Comparison of ENCODE assay signal across 1 cellular context in genomic region chr6:82740066-82740465, GRCh38.
TF ChIP-seq lines count a peak whose summit lies in the region.

No MANE protein-coding gene starts in this region.

TF ChIP-seq in WTC11, 78 proteins besides CTCF, POLR2A, EP300 and RAD21 (continued from another document):
- TF ChIP-seq ZNF512 (CRISPR knock-in tag; IDR thresholded peaks at IDR 0.05; ENCODE audit: borderline replicate concordance) (no peak), ZNF263 (CRISPR knock-in tag; IDR thresholded peaks at IDR 0.05; ENCODE audit: low read depth) (no peak), STAT6 (CRISPR knock-in tag; conservative IDR thresholded peaks at IDR 0.05; ENCODE audit: low read depth) (no peak), ZNF121 (CRISPR knock-in tag; IDR thresholded peaks at IDR 0.05) (no peak)
TF ChIP-seq in WTC11: peak in this region for 0.
